Comparison of ENCODE assay signal across 9 cellular contexts in the genomic region with DNA sequence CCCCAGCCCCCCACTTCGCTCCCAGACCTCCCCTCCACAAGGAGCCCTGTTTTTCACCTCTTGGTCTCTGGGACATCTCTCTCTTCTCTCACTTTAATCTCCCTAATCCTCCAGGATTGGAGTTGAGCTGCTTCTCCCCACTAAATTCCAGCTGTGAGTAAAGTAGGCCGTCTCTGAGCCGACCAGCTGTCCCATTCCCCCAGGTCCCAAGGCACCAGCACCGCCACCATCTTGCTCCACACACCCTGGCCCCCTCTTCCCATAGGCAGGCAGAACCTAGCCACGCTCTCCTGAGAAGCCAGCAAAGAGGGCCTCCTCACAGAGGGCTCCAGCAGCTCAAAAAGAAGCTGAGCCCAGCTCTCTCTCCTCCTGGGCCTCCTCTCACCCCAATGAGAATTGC. TPM values are rescaled to one million over a fixed set of nuclear protein-coding genes. Genes with fewer than 3 reads are reported as not detected.
DNase-seq lines count a peak whose midpoint lies in the region; ATAC-seq and TF ChIP-seq lines count a peak whose summit lies in the region.
"Had no signal": no experiment of that assay in that cellular context is flagged by ENCODE, and none has a peak within 500 bp of the region (broad histone marks: within the 10 kb centered on the region; RNA-seq: fewer than 3 reads in every experiment).

No MANE protein-coding gene starts in this region.

- DNase-seq in T-helper 1 cell (no peak), hepatocyte (ENCODE audit: low spot score) (no peak), kidney tubule cell (ENCODE audit: low spot score) (no peak)
- no peak for DNase-seq in activated CD4-positive, alpha-beta memory T cell treated with anti-CD3 and anti-CD28 coated beads, Interleukin-2, amount 10 ng/mL, durations not matched to agents 7 days and 5 days
- DNase-seq: KBM-7 had no signal

- peak overlapping the region; percentile 64 for H3K27ac Mint-ChIP-seq in T-helper 1 cell treated with Interleukin-12 subunit alpha and Interleukin-12 subunit beta and Interleukin-4 antibody, amounts not matched to agents 30 μg/mL and 1 μg/mL, for 36 hours
- H3K27ac Mint-ChIP-seq in activated CD4-positive, alpha-beta memory T cell treated with anti-CD3 and anti-CD28 coated beads, Interleukin-2, amount 10 ng/mL, durations not matched to agents 7 days and 5 days: no peak overlapping the region
- H3K27ac Mint-ChIP-seq in stimulated activated memory B cell treated with anti-CD40 and anti-IgM and Interleukin-4, amounts not matched to agents 10 μg/mL and 1 μg/mL and 100 μg/mL, for 72 hours: peak overlapping the region; percentile 85

- H3K36me3 ChIP-seq in hepatocyte (replicated peaks; ENCODE audit: insufficient read depth, low read depth): no peaks in the 10 kb centered on the region

- ATAC-seq in stimulated activated memory B cell treated with anti-CD40 and anti-IgM and Interleukin-4, amounts not matched to agents 10 μg/mL and 1 μg/mL and 100 μg/mL, for 72 hours: no peak
- ATAC-seq in GM18858 (IDR thresholded peaks at IDR 0.05; ENCODE audit: unreplicated experiment): no peak
- no peak for ATAC-seq in HG03354 (IDR thresholded peaks at IDR 0.05; ENCODE audit: poor library complexity, severe bottlenecking, unreplicated experiment)

- peaks cover 39% of the 10 kb centered on the region for H3K79me2 ChIP-seq in hepatocyte

- 36% methylated on average over 5 of the region's 5 CpGs for WGBS in hepatocyte (ENCODE audit: low lambda C conversion rate, missing lambda C conversion rate)

- no peaks in the 10 kb centered on the region for H3K9me3 ChIP-seq in hepatocyte (ENCODE audit: low read depth)

- POLR2A ChIA-PET in activated CD4-positive, alpha-beta memory T cell treated with anti-CD3 and anti-CD28 coated beads, Interleukin-2, amount 10 ng/mL, durations not matched to agents 7 days and 5 days (lab: Charles Lee): interaction anchor here (0.9 to 8.4 kb wide), 6 partner anchors 16 to 365 kb away, joined by 3 to 100 read pairs (median 5); a partner anchor contains a TSS

- H2AFZ ChIP-seq in hepatocyte: no peak overlapping the region

- H3K36me3 Mint-ChIP-seq in T-helper 1 cell treated with Interleukin-12 subunit alpha and Interleukin-12 subunit beta and Interleukin-4 antibody, amounts not matched to agents 30 μg/mL and 1 μg/mL, for 36 hours (ENCODE audit: low read depth): peaks cover 9% of the 10 kb centered on the region
- H3K36me3 Mint-ChIP-seq in activated CD4-positive, alpha-beta memory T cell treated with anti-CD3 and anti-CD28 coated beads, Interleukin-2, amount 10 ng/mL, durations not matched to agents 7 days and 5 days (ENCODE audit: low read depth): peaks cover 26% of the 10 kb centered on the region
- peaks cover 5% of the 10 kb centered on the region for H3K36me3 Mint-ChIP-seq in stimulated activated memory B cell treated with anti-CD40 and anti-IgM and Interleukin-4, amounts not matched to agents 10 μg/mL and 1 μg/mL and 100 μg/mL, for 72 hours

- peaks cover 39% of the 10 kb centered on the region for H3K4me1 ChIP-seq in hepatocyte (ENCODE audit: insufficient read depth)

- H4K20me1 ChIP-seq in hepatocyte (ENCODE audit: insufficient read depth, poor library complexity, severe bottlenecking): no peaks in the 10 kb centered on the region

- peak overlapping the region; percentile 96 for H3K4me3 Mint-ChIP-seq in T-helper 1 cell treated with Interleukin-12 subunit alpha and Interleukin-12 subunit beta and Interleukin-4 antibody, amounts not matched to agents 30 μg/mL and 1 μg/mL, for 36 hours
- peak overlapping the region; percentile 93 for H3K4me3 Mint-ChIP-seq in activated CD4-positive, alpha-beta memory T cell treated with anti-CD3 and anti-CD28 coated beads, Interleukin-2, amount 10 ng/mL, durations not matched to agents 7 days and 5 days
- H3K4me3 Mint-ChIP-seq in stimulated activated memory B cell treated with anti-CD40 and anti-IgM and Interleukin-4, amounts not matched to agents 10 μg/mL and 1 μg/mL and 100 μg/mL, for 72 hours: peak overlapping the region; percentile 16

- no peak for TF ChIP-seq CTCF in hepatocyte (IDR thresholded peaks at IDR 0.05; ENCODE audit: poor library complexity)

- no peak overlapping the region for H3K4me3 ChIP-seq in hepatocyte

- no peaks in the 10 kb centered on the region for H3K9me3 Mint-ChIP-seq in T-helper 1 cell treated with Interleukin-12 subunit alpha and Interleukin-12 subunit beta and Interleukin-4 antibody, amounts not matched to agents 30 μg/mL and 1 μg/mL, for 36 hours
- no peaks in the 10 kb centered on the region for H3K9me3 Mint-ChIP-seq in activated CD4-positive, alpha-beta memory T cell treated with anti-CD3 and anti-CD28 coated beads, Interleukin-2, amount 10 ng/mL, durations not matched to agents 7 days and 5 days
- no peaks in the 10 kb centered on the region for H3K9me3 Mint-ChIP-seq in stimulated activated memory B cell treated with anti-CD40 and anti-IgM and Interleukin-4, amounts not matched to agents 10 μg/mL and 1 μg/mL and 100 μg/mL, for 72 hours

- peak overlapping the region; percentile 80 for H3K4me2 ChIP-seq in hepatocyte

- H3K27ac ChIP-seq in hepatocyte: peak overlapping the region; percentile 99

- H3K9me2 ChIP-seq in hepatocyte (replicated peaks; ENCODE audit: insufficient read depth): no peaks in the 10 kb centered on the region

- CTCF ChIA-PET in activated CD4-positive, alpha-beta memory T cell treated with anti-CD3 and anti-CD28 coated beads, Interleukin-2, amount 10 ng/mL, durations not matched to agents 7 days and 5 days (lab: Charles Lee): interaction anchor here (0.9 to 5.2 kb wide), 5 partner anchors 16 to 183 kb away, joined by 3 to 61 read pairs (median 19); a partner anchor contains a TSS

- peaks cover 58% of the 10 kb centered on the region for H3K4me1 Mint-ChIP-seq in T-helper 1 cell treated with Interleukin-12 subunit alpha and Interleukin-12 subunit beta and Interleukin-4 antibody, amounts not matched to agents 30 μg/mL and 1 μg/mL, for 36 hours (ENCODE audit: low read depth)
- H3K4me1 Mint-ChIP-seq in activated CD4-positive, alpha-beta memory T cell treated with anti-CD3 and anti-CD28 coated beads, Interleukin-2, amount 10 ng/mL, durations not matched to agents 7 days and 5 days: peaks cover 60% of the 10 kb centered on the region
- H3K4me1 Mint-ChIP-seq in stimulated activated memory B cell treated with anti-CD40 and anti-IgM and Interleukin-4, amounts not matched to agents 10 μg/mL and 1 μg/mL and 100 μg/mL, for 72 hours: peaks cover 68% of the 10 kb centered on the region

- H3K27me3 ChIP-seq in hepatocyte: no peaks in the 10 kb centered on the region

- H3K27me3 Mint-ChIP-seq in T-helper 1 cell treated with Interleukin-12 subunit alpha and Interleukin-12 subunit beta and Interleukin-4 antibody, amounts not matched to agents 30 μg/mL and 1 μg/mL, for 36 hours (ENCODE audit: low read depth): no peaks in the 10 kb centered on the region
- no peaks in the 10 kb centered on the region for H3K27me3 Mint-ChIP-seq in activated CD4-positive, alpha-beta memory T cell treated with anti-CD3 and anti-CD28 coated beads, Interleukin-2, amount 10 ng/mL, durations not matched to agents 7 days and 5 days
- no peaks in the 10 kb centered on the region for H3K27me3 Mint-ChIP-seq in stimulated activated memory B cell treated with anti-CD40 and anti-IgM and Interleukin-4, amounts not matched to agents 10 μg/mL and 1 μg/mL and 100 μg/mL, for 72 hours

RNA-seq across cellular contexts. Expression of a gene that starts 0.9 kb away (rescaled TPM):
- 1 to 10 TPM; 5.2 to 5.3 TPM for total RNA-seq in activated CD4-positive, alpha-beta memory T cell treated with anti-CD3 and anti-CD28 coated beads, Interleukin-2, amount 10 ng/mL, durations not matched to agents 7 days and 5 days
- 8.4 and 10.7 TPM in 2 replicates for total RNA-seq in hepatocyte
- polyA plus RNA-seq in hepatocyte: 2.9 and 7.6 TPM in 2 replicates

RNA-seq across cellular contexts. Expression of a gene that starts 1.0 kb away (rescaled TPM):
- 100 to 1,000 TPM; 364 to 370 TPM for total RNA-seq in activated CD4-positive, alpha-beta memory T cell treated with anti-CD3 and anti-CD28 coated beads, Interleukin-2, amount 10 ng/mL, durations not matched to agents 7 days and 5 days
- 298 and 469 TPM in 2 replicates for total RNA-seq in hepatocyte
- 1,250 and 1,676 TPM in 2 replicates for polyA plus RNA-seq in hepatocyte

RNA-seq across cellular contexts. Expression of a gene that starts 15.5 kb away (rescaled TPM):
- total RNA-seq in activated CD4-positive, alpha-beta memory T cell treated with anti-CD3 and anti-CD28 coated beads, Interleukin-2, amount 10 ng/mL, durations not matched to agents 7 days and 5 days: 10 to 100 TPM; 47.2 to 49.1 TPM
- total RNA-seq in hepatocyte: 56.1 and 62.1 TPM in 2 replicates
- 74.6 and 74.7 TPM in 2 replicates for polyA plus RNA-seq in hepatocyte

RNA-seq across cellular contexts. Expression of a gene that starts 20.5 kb away (rescaled TPM):
- 10 to 100 TPM; 45.9 to 53.1 TPM for total RNA-seq in activated CD4-positive, alpha-beta memory T cell treated with anti-CD3 and anti-CD28 coated beads, Interleukin-2, amount 10 ng/mL, durations not matched to agents 7 days and 5 days
- 53.9 and 57.9 TPM in 2 replicates for total RNA-seq in hepatocyte
- 77.7 and 78.6 TPM in 2 replicates for polyA plus RNA-seq in hepatocyte

RNA-seq across cellular contexts. Expression of a gene that starts 23.5 kb away (rescaled TPM):
- 100 to 1,000 TPM; 303 to 313 TPM for total RNA-seq in activated CD4-positive, alpha-beta memory T cell treated with anti-CD3 and anti-CD28 coated beads, Interleukin-2, amount 10 ng/mL, durations not matched to agents 7 days and 5 days
- total RNA-seq in hepatocyte: 309 and 327 TPM in 2 replicates
- polyA plus RNA-seq in hepatocyte: 992 and 1,031 TPM in 2 replicates

Comparison
In these comparisons a context has a peak if more than half of its experiments do, and no peak if none do; other contexts are left out.
1. H3K4me3 Mint-ChIP-seq: peak in every context shown above with its lines; median percentile 96 in T-helper 1 cell treated with Interleukin-12 subunit alpha and Interleukin-12 subunit beta and Interleukin-4 antibody, amounts not matched to agents 30 μg/mL and 1 μg/mL, for 36 hours; 93 in activated CD4-positive, alpha-beta memory T cell treated with anti-CD3 and anti-CD28 coated beads, Interleukin-2, amount 10 ng/mL, durations not matched to agents 7 days and 5 days; 16 in stimulated activated memory B cell treated with anti-CD40 and anti-IgM and Interleukin-4, amounts not matched to agents 10 μg/mL and 1 μg/mL and 100 μg/mL, for 72 hours.